ENCODE assay signal across 8 cellular contexts in genomic region chr7:80918909-80919721, GRCh38. TPM values are rescaled to one million over a fixed set of nuclear protein-coding genes. Genes with fewer than 3 reads are reported as not detected.
DNase-seq lines count a peak whose midpoint lies in the region; ATAC-seq and TF ChIP-seq lines count a peak whose summit lies in the region.

SEMA3C (minus strand) TSS chr7:80919051; CDS start chr7:80916781, 2,270 bp downstream.

- no peak for TF ChIP-seq POLR2A in breast epithelium (IDR thresholded peaks at IDR 0.05)

- intact Hi-C loops in breast epithelium (cut with DNase I; ENCODE audit: low total_unique reads): no loop called here

- H3K27me3 ChIP-seq in breast epithelium: no peaks in the 10 kb centered on the region
- peaks cover 25% of the 10 kb centered on the region for H3K27me3 ChIP-seq in iPS-18a (ENCODE audit: control insufficient read depth, insufficient read depth, low read length)

- H3K9ac ChIP-seq in iPS-18a (ENCODE audit: low read length): peak within 1 kb of the TSS; percentile 14

- H3K4me1 ChIP-seq in breast epithelium (no peaks in the 10 kb centered on the region), iPS-18a (ENCODE audit: control insufficient read depth, low read depth, low read length) (peaks cover 9% of the 10 kb centered on the region)

- DNase-seq in C1 segment of cervical spinal cord (lab: John Stamatoyannopoulos, UW) (peak in 13 of 14 donors; percentile 7 to 90 (median 76)), HT-29 (ENCODE audit: low spot score) (peak; percentile 97), OCI-M1 (lab: John Stamatoyannopoulos, UW) (peak; percentile 99), breast epithelium (ENCODE audit: low spot score in 2 of 2) (peak; percentile 86), retina (peak; percentile 91)

- H3K9me3 ChIP-seq in breast epithelium: no peaks in the 10 kb centered on the region
- no peaks in the 10 kb centered on the region for H3K9me3 ChIP-seq in iPS-18a (ENCODE audit: control insufficient read depth, low read depth, low read length)

- no peak for TF ChIP-seq CTCF in breast epithelium (IDR thresholded peaks at IDR 0.05)

- H3K36me3 ChIP-seq in breast epithelium (no peaks in the 10 kb centered on the region), iPS-18a (ENCODE audit: control insufficient read depth, low read depth, low read length) (no peaks in the 10 kb centered on the region)

- ATAC-seq in GM19324 (IDR thresholded peaks at IDR 0.05; ENCODE audit: low FRiP score, unreplicated experiment) (peak; percentile 80), GM21447 (IDR thresholded peaks at IDR 0.05; ENCODE audit: unreplicated experiment) (no peak)

- H3K27ac ChIP-seq in breast epithelium (peak within 1 kb of the TSS; percentile 80 to 86), iPS-18a (ENCODE audit: low read length) (no peak within 1 kb of the TSS)

- H3K4me3 ChIP-seq in breast epithelium (peak within 1 kb of the TSS; percentile 55 to 73 (median 55)), iPS-18a (ENCODE audit: low read length) (peak within 1 kb of the TSS; percentile 62)

RNA-seq across cellular contexts. Expression of gene SEMA3C, which starts in this region (rescaled TPM):
- 57.8 and 79.6 TPM in 2 replicates for total RNA-seq in HT-29 (2014; rRNA removed; shearing (Covaris generic))
- 100 to 1,000 TPM in 2 of 3 donors, 10 to 100 TPM in 1; 67.5 to 157 (median 108) TPM for total RNA-seq in breast epithelium
